ENCODE assay signal across 18 cellular contexts in genomic region chr6:54011277-54011648, GRCh38.
DNase-seq lines count a peak whose midpoint lies in the region; ATAC-seq, FAIRE-seq and TF ChIP-seq lines count a peak whose summit lies in the region.
"Had no signal": no experiment of that assay in that cellular context is flagged by ENCODE, and none has a peak within 500 bp of the region (broad histone marks: within the 10 kb centered on the region; RNA-seq: fewer than 3 reads in every experiment).

No MANE protein-coding gene starts in this region.

- H3K4me3 Mint-ChIP-seq in natural killer cell treated with Interleukin-12 subunit alpha and Interleukin-12 subunit beta and Interleukin-15 and Interleukin-18, amount 100 ng/mL, for 72 hours, result no peak overlapping the region
- H3K4me3 Mint-ChIP-seq: activated naive CD8-positive, alpha-beta T cell treated with anti-CD3 and anti-CD28 coated beads, Interleukin-2, amount 50 U/mL, for 24 hours; dendritic cell treated with granulocyte-macrophage colony-stimulating factor and Interleukin-4, amounts not matched to agents 40 ng/mL and 50 ng/mL, for 4 days had no signal

- TF ChIP-seq CTCF in IMR-90 (conservative IDR thresholded peaks at IDR 0.05; ENCODE audit: low read depth, low read length), result no peak
- no peak for TF ChIP-seq CTCF in epithelial cell of proximal tubule (conservative IDR thresholded peaks at IDR 0.05; ENCODE audit: low read depth, low read length)
- TF ChIP-seq CTCF in right lobe of liver (IDR thresholded peaks at IDR 0.05), result no peak

- H2BK15ac ChIP-seq in IMR-90 (ENCODE audit: low read depth, low read length), result no peak overlapping the region

- H3K9ac ChIP-seq in IMR-90 (ENCODE audit: low read depth, low read length), result no peak overlapping the region
- H3K9ac ChIP-seq in subcutaneous abdominal adipose tissue (ENCODE audit: low read length in 5 of 5), result peak overlapping the region in 3 of 5 donors; percentile 24 to 48 (median 36)

- no peak overlapping the region for H3K4ac ChIP-seq in IMR-90 (ENCODE audit: low read depth, low read length)

- POLR2A ChIA-PET in IMR-90 (lab: Charles Lee; ENCODE audit: unreplicated experiment), result no interaction called here

- no peaks in the 10 kb centered on the region for H3K4me1 Mint-ChIP-seq in natural killer cell treated with Interleukin-12 subunit alpha and Interleukin-12 subunit beta and Interleukin-15 and Interleukin-18, amount 100 ng/mL, for 72 hours (ENCODE audit: low read depth in 2 of 2)
- H3K4me1 Mint-ChIP-seq: activated naive CD8-positive, alpha-beta T cell treated with anti-CD3 and anti-CD28 coated beads, Interleukin-2, amount 50 U/mL, for 24 hours had no signal

- H3K23ac ChIP-seq in IMR-90 (ENCODE audit: low read depth, low read length), result peak overlapping the region; percentile 24; the same call in 1 of the 2 replicates

- in situ Hi-C loops in IMR-90 (cut with MboI; ENCODE audit: low sequenced_read_pairs), result no loop called here

- ATAC-seq in IMR-90 (ENCODE audit: low read depth), result no peak
- ATAC-seq in right lobe of liver, result peak; percentile 38 to 57 (median 53)
- ATAC-seq in natural killer cell treated with Interleukin-12 subunit alpha and Interleukin-12 subunit beta and Interleukin-15 and Interleukin-18, amount 100 ng/mL, for 72 hours, result no peak
- no peak for ATAC-seq in GM21447 (IDR thresholded peaks at IDR 0.05; ENCODE audit: unreplicated experiment)
- ATAC-seq: activated naive CD8-positive, alpha-beta T cell treated with anti-CD3 and anti-CD28 coated beads, Interleukin-2, amount 50 U/mL, for 24 hours; K562 had no signal

- H3K36me3 Mint-ChIP-seq in natural killer cell treated with Interleukin-12 subunit alpha and Interleukin-12 subunit beta and Interleukin-15 and Interleukin-18, amount 100 ng/mL, for 72 hours, result no peaks in the 10 kb centered on the region

- H3K4me3 ChIP-seq in IMR-90 (ENCODE audit: insufficient read depth, low read depth, low read length), result no peak overlapping the region
- H3K4me3 ChIP-seq in epithelial cell of proximal tubule (ENCODE audit: low read depth, low read length), result peak overlapping the region; percentile 6
- peak overlapping the region in 2 of 3 donors; percentile 19 to 39 for H3K4me3 ChIP-seq in right lobe of liver
- peak overlapping the region in 2 of 5 donors; percentile 20 to 38 for H3K4me3 ChIP-seq in subcutaneous abdominal adipose tissue (ENCODE audit: low read depth in 1 of 5, low read length in 5 of 5)
- H3K4me3 ChIP-seq: K562, lung had no signal

- no peak overlapping the region for H3K56ac ChIP-seq in IMR-90 (ENCODE audit: extremely low read depth, insufficient read depth, low read length)

- H3K9me1 ChIP-seq in IMR-90 (ENCODE audit: insufficient read depth, low read length), result no peaks in the 10 kb centered on the region; the same call in 1 of the 2 replicates

- no peaks in the 10 kb centered on the region for H3K4me1 ChIP-seq in IMR-90 (ENCODE audit: control insufficient read depth, insufficient read depth, low read length)
- peaks cover 0 to 33% (median 16%) of the 10 kb centered on the region in 4 donors for H3K4me1 ChIP-seq in right lobe of liver
- peaks cover 3 to 19% (median 17%) of the 10 kb centered on the region in 5 donors for H3K4me1 ChIP-seq in subcutaneous abdominal adipose tissue (ENCODE audit: control insufficient read depth in 5 of 5, insufficient read depth in 5 of 5, low read length in 5 of 5)

- no peak overlapping the region for H3K27ac Mint-ChIP-seq in natural killer cell treated with Interleukin-12 subunit alpha and Interleukin-12 subunit beta and Interleukin-15 and Interleukin-18, amount 100 ng/mL, for 72 hours
- H3K27ac Mint-ChIP-seq: activated naive CD8-positive, alpha-beta T cell treated with anti-CD3 and anti-CD28 coated beads, Interleukin-2, amount 50 U/mL, for 24 hours; dendritic cell treated with granulocyte-macrophage colony-stimulating factor and Interleukin-4, amounts not matched to agents 40 ng/mL and 50 ng/mL, for 4 days had no signal

- no peak overlapping the region for H2AFZ ChIP-seq in IMR-90 (replicated peaks; ENCODE audit: low read length, poor library complexity)

- no peak overlapping the region for H4K91ac ChIP-seq in IMR-90 (ENCODE audit: insufficient read depth, low read depth, low read length)

- H3K79me1 ChIP-seq in IMR-90 (ENCODE audit: low read depth in 1 of 2, low read length in 2 of 2), result no peaks in the 10 kb centered on the region

- H3K9me3 ChIP-seq in IMR-90 (ENCODE audit: control insufficient read depth, insufficient read depth, low read length), result no peaks in the 10 kb centered on the region
- H3K9me3 ChIP-seq in right lobe of liver, result no peaks in the 10 kb centered on the region
- no peaks in the 10 kb centered on the region for H3K9me3 ChIP-seq in subcutaneous abdominal adipose tissue (ENCODE audit: control insufficient read depth in 5 of 5, low read length in 5 of 5)

- 0 out of 4 replicates have a peak overlapping the region, but pooled peaks of 1 of the 2 experiments have one; percentile 24 for H4K8ac ChIP-seq in IMR-90 (ENCODE audit: low read depth in 2 of 2, low read length in 2 of 2)

- no peak overlapping the region for H2AK9ac ChIP-seq in IMR-90 (replicated peaks; ENCODE audit: low read depth, low read length, poor library complexity)

- 50% methylated on average over 2 of the region's 5 CpGs; no CpG with 5 or more reads in 1 of the 2 experiments for WGBS in IMR-90 (ENCODE audit: extremely low coverage in 2 of 2, insufficient read length in 1 of 2), 2 experiments
- WGBS in right lobe of liver (ENCODE audit: insufficient coverage, low coverage, low lambda C conversion rate, missing lambda C conversion rate), result 21% methylated on average over 5 of the region's 5 CpGs

- TF ChIP-seq RAD21 in IMR-90 (IDR thresholded peaks at IDR 0.05; ENCODE audit: low read length), result no peak

- H4K20me1 ChIP-seq in IMR-90 (ENCODE audit: insufficient read depth, low read length), result no peaks in the 10 kb centered on the region

- no peak overlapping the region for H2AK5ac ChIP-seq in IMR-90 (ENCODE audit: low read depth, low read length)

- no peaks in the 10 kb centered on the region for H3K36me3 ChIP-seq in IMR-90 (ENCODE audit: control insufficient read depth, insufficient read depth, low read length)
- no peaks in the 10 kb centered on the region for H3K36me3 ChIP-seq in right lobe of liver
- no peaks in the 10 kb centered on the region for H3K36me3 ChIP-seq in subcutaneous abdominal adipose tissue (ENCODE audit: control insufficient read depth in 5 of 5, insufficient read depth in 5 of 5, low read length in 5 of 5)

- no TSS peak for BruUV-seq in IMR-90 (replicated peaks; lab: Mats Ljungman, UMichigan)

- no peak for FAIRE-seq in urothelium cell line (lab: Jason Lieb, UNC)
- FAIRE-seq: K562 had no signal

- H3K27ac ChIP-seq in IMR-90 (ENCODE audit: insufficient read depth, low read length) (no peak overlapping the region), right lobe of liver (peak overlapping the region; percentile 74 to 90 (median 84)), subcutaneous abdominal adipose tissue (ENCODE audit: low read depth, low read length) (peak overlapping the region; percentile 79)

- H2BK5ac ChIP-seq in IMR-90 (ENCODE audit: low read depth, low read length, poor library complexity, severe bottlenecking), result no peak overlapping the region

- intact Hi-C loops in IMR-90 (cut with micrococcal nuclease), result no loop called here
- intact Hi-C loops in right lobe of liver (cut with DNase I), result no loop called here

- no peak for TF ChIP-seq POLR2A in IMR-90 (IDR thresholded peaks at IDR 0.05; ENCODE audit: low read depth, low read length)
- no peak for TF ChIP-seq POLR2A in right lobe of liver (IDR thresholded peaks at IDR 0.05)

- no peak overlapping the region for H2BK120ac ChIP-seq in IMR-90 (ENCODE audit: low read depth, low read length)

- no peak overlapping the region for H2BK20ac ChIP-seq in IMR-90 (ENCODE audit: low read depth, low read length)

- H4K5ac ChIP-seq in IMR-90 (ENCODE audit: low read depth, low read length), result peak overlapping the region; percentile 44

- H3K14ac ChIP-seq in IMR-90 (replicated peaks; ENCODE audit: low read depth, low read length), result no peak overlapping the region

- H3K9me3 Mint-ChIP-seq in natural killer cell treated with Interleukin-12 subunit alpha and Interleukin-12 subunit beta and Interleukin-15 and Interleukin-18, amount 100 ng/mL, for 72 hours, result peaks cover 3% of the 10 kb centered on the region
- H3K9me3 Mint-ChIP-seq: activated naive CD8-positive, alpha-beta T cell treated with anti-CD3 and anti-CD28 coated beads, Interleukin-2, amount 50 U/mL, for 24 hours; dendritic cell treated with granulocyte-macrophage colony-stimulating factor and Interleukin-4, amounts not matched to agents 40 ng/mL and 50 ng/mL, for 4 days had no signal

- dilution Hi-C loops in IMR-90 (cut with HindIII; ENCODE audit: low sequenced_read_pairs, unreplicated experiment), result no loop called here

- peak overlapping the region; percentile 94 for H3K4me2 ChIP-seq in IMR-90 (ENCODE audit: low read depth, low read length)

- H3K18ac ChIP-seq in IMR-90 (ENCODE audit: low read depth, low read length), result no peak overlapping the region; the same call in 1 of the 2 replicates

- CTCF ChIA-PET in IMR-90 (lab: Yijun Ruan, JAX), result no interaction called here

- H3K27me3 Mint-ChIP-seq in natural killer cell treated with Interleukin-12 subunit alpha and Interleukin-12 subunit beta and Interleukin-15 and Interleukin-18, amount 100 ng/mL, for 72 hours, result peaks cover 0 to 3% of the 10 kb centered on the region in 2 donors
- H3K27me3 Mint-ChIP-seq: dendritic cell treated with granulocyte-macrophage colony-stimulating factor and Interleukin-4, amounts not matched to agents 40 ng/mL and 50 ng/mL, for 4 days had no signal

- no peaks in the 10 kb centered on the region for H3K27me3 ChIP-seq in IMR-90 (ENCODE audit: control insufficient read depth, insufficient read depth, low read length)
- H3K27me3 ChIP-seq in right lobe of liver, result no peaks in the 10 kb centered on the region
- no peaks in the 10 kb centered on the region for H3K27me3 ChIP-seq in subcutaneous abdominal adipose tissue (ENCODE audit: control insufficient read depth in 5 of 5, insufficient read depth in 4 of 5, low read length in 5 of 5)

- no peak for DNase-seq in IMR-90
- DNase-seq in epithelial cell of proximal tubule (ENCODE audit: low read depth), result no peak
- DNase-seq in right lobe of liver, result no peak
- DNase-seq in urothelium cell line (ENCODE audit: low spot score), result no peak
- DNase-seq in natural killer cell treated with Interleukin-12 subunit alpha and Interleukin-12 subunit beta and Interleukin-15 and Interleukin-18, amount 100 ng/mL, for 72 hours (ENCODE audit: low spot score), result no peak
- DNase-seq: activated CD4-positive, alpha-beta T cell treated with anti-CD3 and anti-CD28 coated beads for 4 hours; activated naive CD8-positive, alpha-beta T cell treated with anti-CD3 and anti-CD28 coated beads, Interleukin-2, amount 50 U/mL, for 24 hours; COR-L47; EL; NCI-H187; NCI-H446 treated with DMSO at 0.1 percent for 48 hours; NK-92 treated with Interleukin-12 subunit alpha and Interleukin-12 subunit beta, amount 100 ng/mL, for 24 hours; posterior cingulate gyrus had no signal

Comparison
In these comparisons a context has a peak if more than half of its experiments do, and no peak if none do; other contexts are left out.
1. ATAC-seq: peak in right lobe of liver (4 of 4); none in IMR-90 (single experiment), natural killer cell treated with Interleukin-12 subunit alpha and Interleukin-12 subunit beta and Interleukin-15 and Interleukin-18, amount 100 ng/mL, for 72 hours (0 of 2) and GM21447 (single experiment).